In the genomic region with DNA sequence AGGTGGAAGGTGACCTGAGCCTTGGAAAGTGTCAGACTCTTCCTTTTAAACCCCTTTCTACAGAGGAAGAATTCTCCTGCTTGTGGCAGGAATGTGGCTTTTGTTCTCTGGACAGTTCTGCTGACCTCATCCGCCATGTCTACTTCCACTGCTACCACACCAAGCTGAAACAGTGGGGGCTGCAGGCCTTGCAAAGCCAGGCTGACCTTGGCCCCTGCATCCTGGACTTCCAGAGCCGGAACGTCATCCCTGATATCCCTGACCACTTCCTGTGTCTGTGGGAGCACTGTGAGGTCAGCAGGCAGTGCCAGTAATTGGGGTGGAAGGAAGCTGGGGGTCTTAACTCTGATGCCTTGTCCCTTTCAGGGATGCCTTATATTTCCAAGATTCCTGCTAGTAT, we compare ENCODE assay signal across 13 cellular contexts. TPM values are rescaled to one million over a fixed set of nuclear protein-coding genes. Genes with fewer than 3 reads are reported as not detected.
"Had no signal": no experiment of that assay in that cellular context is flagged by ENCODE, and none has a peak within 500 bp of the region (broad histone marks: within the 10 kb centered on the region; RNA-seq: fewer than 3 reads in every experiment).

No MANE protein-coding gene starts in this region.

- H3K27ac ChIP-seq: upper lobe of right lung had no signal

- DNase-seq: activated CD4-positive, alpha-beta memory T cell treated with anti-CD3 and anti-CD28 coated beads for 36 hours; activated CD4-positive, alpha-beta T cell treated with anti-CD3 and anti-CD28 coated beads for 1 hour; activated naive CD4-positive, alpha-beta T cell; activated T-cell treated with anti-CD3 and anti-CD28 coated beads, Interleukin-2, amount 50 U/mL, for 72 hours; central memory CD4-positive, alpha-beta T cell; cortex of kidney; erythroblast; foreskin fibroblast; immature natural killer cell; left cardiac atrium; stimulated activated CD4-positive, alpha-beta T cell treated with anti-CD3 and anti-CD28 coated beads, Interleukin-2, amount 100 ng/mL, for 48 hours; stimulated activated naive CD8-positive, alpha-beta T cell treated with anti-CD3 and anti-CD28 coated beads, Interleukin-15, Interleukin-2, amounts not matched to agents 100 U/mL and 50 U/mL, for 24 hours; upper lobe of right lung had no signal

- H3K9me3 ChIP-seq: upper lobe of right lung had no signal

- H3K27me3 ChIP-seq: upper lobe of right lung had no signal

- H3K4me3 ChIP-seq: upper lobe of right lung had no signal

RNA-seq across cellular contexts. Expression of gene ABCG4, which starts 18.2 kb away (rescaled TPM):
- polyA plus RNA-seq: immature natural killer cell had no signal
